ENCODE assay signal across 17 cellular contexts in genomic region chr6:44432227-44432626, GRCh38.
"Had no signal": no experiment of that assay in that cellular context is flagged by ENCODE, and none has a peak within 500 bp of the region (broad histone marks: within the 10 kb centered on the region; RNA-seq: fewer than 3 reads in every experiment).

No MANE protein-coding gene starts in this region.

- H3K9me3 Mint-ChIP-seq: natural killer cell; stimulated activated naive CD8-positive, alpha-beta T cell treated with anti-CD3 and anti-CD28 coated beads, Interleukin-15, amount 100 ng/mL, for 72 hours had no signal

- ATAC-seq: activated CD4-positive, CD25-positive, alpha-beta regulatory T cell treated with anti-CD3 and anti-CD28 coated beads, Interleukin-2, amount 50 U/mL, for 24 hours; natural killer cell; stimulated activated naive CD8-positive, alpha-beta T cell treated with anti-CD3 and anti-CD28 coated beads, Interleukin-15, amount 100 ng/mL, for 72 hours had no signal

- H3K4me3 ChIP-seq: dorsolateral prefrontal cortex, esophagus muscularis mucosa, lung, testis had no signal

- H3K27ac ChIP-seq: brain microvascular endothelial cell, dorsolateral prefrontal cortex had no signal

- H3K36me3 ChIP-seq: brain microvascular endothelial cell had no signal

- H3K27ac Mint-ChIP-seq: stimulated activated naive CD8-positive, alpha-beta T cell treated with anti-CD3 and anti-CD28 coated beads, Interleukin-15, amount 100 ng/mL, for 72 hours had no signal

- H3K27me3 ChIP-seq: brain microvascular endothelial cell, dorsolateral prefrontal cortex, esophagus muscularis mucosa, testis had no signal

- H3K4me1 Mint-ChIP-seq: stimulated activated naive CD8-positive, alpha-beta T cell treated with anti-CD3 and anti-CD28 coated beads, Interleukin-15, amount 100 ng/mL, for 72 hours had no signal

- H3K4me3 Mint-ChIP-seq: activated naive CD8-positive, alpha-beta T cell; natural killer cell; stimulated activated naive CD8-positive, alpha-beta T cell treated with anti-CD3 and anti-CD28 coated beads, Interleukin-15, amount 100 ng/mL, for 72 hours had no signal

- DNase-seq: activated CD4-positive, alpha-beta T cell treated with anti-CD3 and anti-CD28 coated beads, Interleukin-2, amount 50 U/mL, for 4 hours; activated T-cell treated with anti-CD3 and anti-CD28 coated beads, Interleukin-2, amount 50 U/mL, for 1 hour; amygdala; brain microvascular endothelial cell; dorsolateral prefrontal cortex; islet precursor cell; natural killer cell; nucleus accumbens; SHP77 treated with DMSO at 0.1 percent for 48 hours; stimulated activated CD4-positive, alpha-beta T cell treated with anti-CD3 and anti-CD28 coated beads, Interleukin-15, amount 100 ng/mL, for 24 hours; stimulated activated CD4-positive, alpha-beta T cell treated with anti-CD3 and anti-CD28 coated beads, Interleukin-4, amount 100 ng/mL, for 24 hours; stimulated activated naive CD8-positive, alpha-beta T cell treated with anti-CD3 and anti-CD28 coated beads, Interleukin-15, amount 100 ng/mL, for 72 hours; testis had no signal

- H3K9me3 ChIP-seq: esophagus muscularis mucosa, testis had no signal
